In the genomic region with DNA sequence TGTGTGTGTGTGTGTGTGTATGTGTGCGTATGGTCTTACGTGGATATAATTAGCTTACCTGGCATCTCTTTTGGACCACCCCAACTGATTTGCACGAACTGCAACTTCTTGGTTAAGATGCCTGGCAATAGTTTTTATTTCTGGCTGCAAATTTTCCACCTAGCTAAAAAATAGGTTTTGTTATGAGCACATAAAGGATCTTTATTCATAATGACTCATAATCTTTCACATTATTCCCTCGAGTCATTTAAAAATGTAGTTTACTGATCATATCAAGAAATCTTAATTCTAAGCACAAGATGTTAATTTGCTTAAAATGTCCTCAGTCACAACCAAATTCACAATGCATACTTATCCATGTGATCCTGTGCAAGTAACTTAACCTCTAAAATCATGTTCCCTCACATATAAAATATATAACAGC, we compare ENCODE assay signal across 8 cellular contexts. TPM values are rescaled to one million over a fixed set of nuclear protein-coding genes. Genes with fewer than 3 reads are reported as not detected.
A peak's percentile ranks its signal among the peaks of the same experiment; 100 is the strongest.
DNase-seq lines count a peak whose midpoint lies in the region; ATAC-seq and TF ChIP-seq lines count a peak whose summit lies in the region.

No MANE protein-coding gene starts in this region.

- H3K36me3 ChIP-seq in GM23338 (ENCODE audit: insufficient read depth) = 0 out of 2 replicates have a peak, but pooled peaks cover 6% of the 10 kb centered on the region
- H3K36me3 ChIP-seq in prostate gland = no peaks in the 10 kb centered on the region

- H3K27me3 Mint-ChIP-seq in GM23338 (ENCODE audit: insufficient read depth, low read depth, poor library complexity) = peaks cover 13% of the 10 kb centered on the region

- no peaks in the 10 kb centered on the region for H4K20me1 ChIP-seq in GM23338 (replicated peaks; ENCODE audit: insufficient read depth)

- H3F3A ChIP-seq in GM23338 (replicated peaks; ENCODE audit: low read depth) = no peaks in the 10 kb centered on the region

- H3K4me1 Mint-ChIP-seq in GM23338 = peaks cover 8% of the 10 kb centered on the region

- H3K27me3 ChIP-seq in GM23338 (ENCODE audit: insufficient read depth) (no peaks in the 10 kb centered on the region), prostate gland (replicated peaks; ENCODE audit: insufficient read depth) (no peaks in the 10 kb centered on the region)

- no peak for TF ChIP-seq POLR2A in prostate gland (IDR thresholded peaks at IDR 0.05)

- peak overlapping the region; percentile 79 for H3K4me3 Mint-ChIP-seq in GM23338

- TF ChIP-seq CTCF in GM23338 (conservative IDR thresholded peaks at IDR 0.05; ENCODE audit: low read depth in 2 of 2) = no peak
- TF ChIP-seq CTCF in epithelial cell of proximal tubule (conservative IDR thresholded peaks at IDR 0.05; ENCODE audit: low read depth, low read length) = no peak
- TF ChIP-seq CTCF in prostate gland (IDR thresholded peaks at IDR 0.05) = no peak

- ATAC-seq in GM23338 = no peak
- no peak for ATAC-seq in HG03139 (IDR thresholded peaks at IDR 0.05; ENCODE audit: unreplicated experiment)

- H3K36me3 Mint-ChIP-seq in GM23338 (ENCODE audit: low read depth) = peaks cover 15% of the 10 kb centered on the region

- no peak overlapping the region for H2AFZ ChIP-seq in GM23338

- H3K9me3 Mint-ChIP-seq in GM23338 = no peaks in the 10 kb centered on the region; the same call in 2 of the 3 replicates

- no peaks in the 10 kb centered on the region for H3K9me3 ChIP-seq in prostate gland

- no peaks in the 10 kb centered on the region for H3K9me2 ChIP-seq in GM23338 (ENCODE audit: insufficient read depth)

- peaks cover 15% of the 10 kb centered on the region; the same call in 1 of the 2 replicates for H3K79me2 ChIP-seq in GM23338 (replicated peaks; ENCODE audit: insufficient read depth)

- no peak for DNase-seq in GM23338 (ENCODE audit: low spot score)
- DNase-seq in SK-N-DZ (ENCODE audit: low spot score) = peak; percentile 7
- no peak for DNase-seq in epithelial cell of proximal tubule (ENCODE audit: low read depth)
- DNase-seq in prostate gland (ENCODE audit: low spot score) = no peak
- DNase-seq in occipital lobe (lab: John Stamatoyannopoulos, UW) = no peak
- DNase-seq in NCI-H2081 treated with DMSO at 0.1 percent for 48 hours (lab: John Stamatoyannopoulos, UW) = no peak
- no peak for DNase-seq in NCI-H2029 treated with DMSO at 0.1 percent for 48 hours (lab: John Stamatoyannopoulos, UW)

- H3K27ac ChIP-seq in GM23338 (ENCODE audit: low read depth) = no peak overlapping the region
- H3K27ac ChIP-seq in prostate gland = peak overlapping the region; percentile 89 to 91

- peak overlapping the region; percentile 99 for H3K27ac Mint-ChIP-seq in GM23338

- peak overlapping the region; percentile 72 for H3K4me3 ChIP-seq in GM23338
- H3K4me3 ChIP-seq in epithelial cell of proximal tubule (ENCODE audit: low read depth, low read length) = peak overlapping the region; percentile 78
- peak overlapping the region; percentile 85 to 90 for H3K4me3 ChIP-seq in prostate gland

- WGBS in prostate gland = 29% methylated on average over 4 of the region's 4 CpGs

- intact Hi-C loops in prostate gland (cut with DNase I) = no loop called here

- H3K4me1 ChIP-seq in GM23338 (ENCODE audit: insufficient read depth) (no peaks in the 10 kb centered on the region), prostate gland (replicated peaks) (no peaks in the 10 kb centered on the region)

- peak overlapping the region; percentile 79 for H3K4me2 ChIP-seq in GM23338

TF ChIP-seq in GM23338, 12 proteins besides CTCF, POLR2A, EP300 and RAD21:
- TF ChIP-seq POLR2AphosphoS5 (IDR thresholded peaks at IDR 0.05; ENCODE audit: low read depth) (no peak), CREB1 (CRISPR knock-in tag; IDR thresholded peaks at IDR 0.05; ENCODE audit: low read depth) (no peak)
- TF ChIP-seq, protein P1, sequence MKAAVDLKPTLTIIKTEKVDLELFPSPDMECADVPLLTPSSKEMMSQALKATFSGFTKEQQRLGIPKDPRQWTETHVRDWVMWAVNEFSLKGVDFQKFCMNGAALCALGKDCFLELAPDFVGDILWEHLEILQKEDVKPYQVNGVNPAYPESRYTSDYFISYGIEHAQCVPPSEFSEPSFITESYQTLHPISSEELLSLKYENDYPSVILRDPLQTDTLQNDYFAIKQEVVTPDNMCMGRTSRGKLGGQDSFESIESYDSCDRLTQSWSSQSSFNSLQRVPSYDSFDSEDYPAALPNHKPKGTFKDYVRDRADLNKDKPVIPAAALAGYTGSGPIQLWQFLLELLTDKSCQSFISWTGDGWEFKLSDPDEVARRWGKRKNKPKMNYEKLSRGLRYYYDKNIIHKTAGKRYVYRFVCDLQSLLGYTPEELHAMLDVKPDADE (IDR thresholded peaks at IDR 0.05) = no peak
- TF ChIP-seq, protein P2, sequence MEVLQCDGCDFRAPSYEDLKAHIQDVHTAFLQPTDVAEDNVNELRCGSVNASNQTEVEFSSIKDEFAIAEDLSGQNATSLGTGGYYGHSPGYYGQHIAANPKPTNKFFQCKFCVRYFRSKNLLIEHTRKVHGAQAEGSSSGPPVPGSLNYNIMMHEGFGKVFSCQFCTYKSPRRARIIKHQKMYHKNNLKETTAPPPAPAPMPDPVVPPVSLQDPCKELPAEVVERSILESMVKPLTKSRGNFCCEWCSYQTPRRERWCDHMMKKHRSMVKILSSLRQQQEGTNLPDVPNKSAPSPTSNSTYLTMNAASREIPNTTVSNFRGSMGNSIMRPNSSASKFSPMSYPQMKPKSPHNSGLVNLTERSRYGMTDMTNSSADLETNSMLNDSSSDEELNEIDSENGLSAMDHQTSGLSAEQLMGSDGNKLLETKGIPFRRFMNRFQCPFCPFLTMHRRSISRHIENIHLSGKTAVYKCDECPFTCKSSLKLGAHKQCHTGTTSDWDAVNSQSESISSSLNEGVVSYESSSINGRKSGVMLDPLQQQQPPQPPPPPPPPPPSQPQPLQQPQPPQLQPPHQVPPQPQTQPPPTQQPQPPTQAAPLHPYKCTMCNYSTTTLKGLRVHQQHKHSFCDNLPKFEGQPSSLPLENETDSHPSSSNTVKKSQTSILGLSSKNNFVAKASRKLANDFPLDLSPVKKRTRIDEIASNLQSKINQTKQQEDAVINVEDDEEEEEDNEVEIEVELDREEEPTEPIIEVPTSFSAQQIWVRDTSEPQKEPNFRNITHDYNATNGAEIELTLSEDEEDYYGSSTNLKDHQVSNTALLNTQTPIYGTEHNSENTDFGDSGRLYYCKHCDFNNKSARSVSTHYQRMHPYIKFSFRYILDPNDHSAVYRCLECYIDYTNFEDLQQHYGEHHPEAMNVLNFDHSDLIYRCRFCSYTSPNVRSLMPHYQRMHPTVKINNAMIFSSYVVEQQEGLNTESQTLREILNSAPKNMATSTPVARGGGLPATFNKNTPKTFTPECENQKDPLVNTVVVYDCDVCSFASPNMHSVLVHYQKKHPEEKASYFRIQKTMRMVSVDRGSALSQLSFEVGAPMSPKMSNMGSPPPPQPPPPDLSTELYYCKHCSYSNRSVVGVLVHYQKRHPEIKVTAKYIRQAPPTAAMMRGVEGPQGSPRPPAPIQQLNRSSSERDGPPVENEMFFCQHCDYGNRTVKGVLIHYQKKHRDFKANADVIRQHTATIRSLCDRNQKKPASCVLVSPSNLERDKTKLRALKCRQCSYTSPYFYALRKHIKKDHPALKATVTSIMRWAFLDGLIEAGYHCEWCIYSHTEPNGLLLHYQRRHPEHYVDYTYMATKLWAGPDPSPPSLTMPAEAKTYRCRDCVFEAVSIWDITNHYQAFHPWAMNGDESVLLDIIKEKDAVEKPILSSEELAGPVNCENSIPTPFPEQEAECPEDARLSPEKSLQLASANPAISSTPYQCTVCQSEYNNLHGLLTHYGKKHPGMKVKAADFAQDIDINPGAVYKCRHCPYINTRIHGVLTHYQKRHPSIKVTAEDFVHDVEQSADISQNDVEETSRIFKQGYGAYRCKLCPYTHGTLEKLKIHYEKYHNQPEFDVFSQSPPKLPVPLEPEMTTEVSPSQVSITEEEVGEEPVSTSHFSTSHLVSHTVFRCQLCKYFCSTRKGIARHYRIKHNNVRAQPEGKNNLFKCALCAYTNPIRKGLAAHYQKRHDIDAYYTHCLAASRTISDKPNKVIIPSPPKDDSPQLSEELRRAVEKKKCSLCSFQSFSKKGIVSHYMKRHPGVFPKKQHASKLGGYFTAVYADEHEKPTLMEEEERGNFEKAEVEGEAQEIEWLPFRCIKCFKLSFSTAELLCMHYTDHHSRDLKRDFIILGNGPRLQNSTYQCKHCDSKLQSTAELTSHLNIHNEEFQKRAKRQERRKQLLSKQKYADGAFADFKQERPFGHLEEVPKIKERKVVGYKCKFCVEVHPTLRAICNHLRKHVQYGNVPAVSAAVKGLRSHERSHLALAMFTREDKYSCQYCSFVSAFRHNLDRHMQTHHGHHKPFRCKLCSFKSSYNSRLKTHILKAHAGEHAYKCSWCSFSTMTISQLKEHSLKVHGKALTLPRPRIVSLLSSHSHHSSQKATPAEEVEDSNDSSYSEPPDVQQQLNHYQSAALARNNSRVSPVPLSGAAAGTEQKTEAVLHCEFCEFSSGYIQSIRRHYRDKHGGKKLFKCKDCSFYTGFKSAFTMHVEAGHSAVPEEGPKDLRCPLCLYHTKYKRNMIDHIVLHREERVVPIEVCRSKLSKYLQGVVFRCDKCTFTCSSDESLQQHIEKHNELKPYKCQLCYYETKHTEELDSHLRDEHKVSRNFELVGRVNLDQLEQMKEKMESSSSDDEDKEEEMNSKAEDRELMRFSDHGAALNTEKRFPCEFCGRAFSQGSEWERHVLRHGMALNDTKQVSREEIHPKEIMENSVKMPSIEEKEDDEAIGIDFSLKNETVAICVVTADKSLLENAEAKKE (CRISPR knock-in tag; IDR thresholded peaks at IDR 0.05) = no peak

RNA-seq across cellular contexts. Expression of a gene that starts 1.5 kb away (rescaled TPM):
- 44.7 and 55.7 TPM in 2 replicates for total RNA-seq in GM23338 (2014; rRNA removed; shearing (Covaris generic))
- 9.6 and 10.5 TPM in 2 replicates for polyA plus RNA-seq in GM23338 (2016; fragmentation: Nextera tagmentation; extraction: Ambion mirVana)
- polyA plus RNA-seq in SK-N-DZ (2014; cell fraction: cytosol; rRNA removed) = 17.7 and 18.3 TPM in 2 replicates
- polyA plus RNA-seq in SK-N-DZ (2014; cell fraction: nucleus; rRNA removed) = 14.5 and 18.5 TPM in 2 replicates
- total RNA-seq in epithelial cell of proximal tubule = 19.6 and 26.4 TPM in 2 replicates
- 10 to 100 TPM; 31.3 to 47.4 TPM for total RNA-seq in prostate gland
- total RNA-seq in occipital lobe = 40.4 TPM
